ENCODE assay signal across 8 cellular contexts in the genomic region with DNA sequence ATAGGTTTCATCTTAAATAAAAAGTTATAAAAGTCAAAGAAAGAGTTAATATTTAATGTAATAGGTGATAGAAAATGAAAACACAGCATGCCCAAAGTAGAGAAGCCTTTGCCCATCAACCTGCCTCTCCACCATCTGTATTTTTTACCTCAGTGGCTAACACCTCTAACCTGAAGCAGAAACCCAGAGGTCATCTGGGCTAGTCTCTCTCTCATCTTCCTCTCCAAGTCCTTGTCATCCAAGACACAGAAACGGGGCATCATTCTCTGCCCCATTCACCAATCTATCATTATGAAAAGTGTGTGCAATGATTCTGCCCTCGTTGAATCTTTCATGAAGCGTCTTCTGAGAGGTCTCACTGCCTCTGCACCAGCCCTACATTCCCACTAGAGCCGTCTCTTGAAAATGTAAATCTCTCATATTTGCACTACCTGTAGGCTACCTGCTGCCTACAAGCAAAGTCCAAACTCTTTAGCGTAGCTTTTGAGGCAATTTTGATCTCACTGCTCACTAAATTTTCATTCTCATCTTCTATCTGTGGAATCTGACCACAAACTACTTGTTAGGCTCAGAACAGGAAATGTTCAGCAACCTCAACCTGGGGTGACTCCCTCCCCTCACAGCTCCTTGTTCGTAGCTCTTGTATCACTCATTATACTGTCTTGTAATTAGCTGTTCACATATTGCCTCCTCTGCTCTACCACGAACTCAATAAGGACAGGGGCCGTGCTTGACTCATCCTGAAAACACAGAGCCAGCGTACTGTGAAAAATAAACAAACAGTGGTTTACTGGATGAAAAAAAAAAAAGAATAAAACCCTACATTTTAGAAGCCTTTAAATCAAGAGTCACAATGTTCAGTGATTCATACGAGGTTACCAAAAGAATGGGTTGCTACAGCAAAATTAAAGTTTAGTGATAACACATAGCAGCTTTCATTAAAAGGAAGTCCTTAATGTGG.
DNase-seq lines count a peak whose midpoint lies in the region; ATAC-seq, FAIRE-seq and TF ChIP-seq lines count a peak whose summit lies in the region.

No MANE protein-coding gene starts in this region.

- no peak overlapping the region for H4K91ac ChIP-seq in H1 (replicated peaks; ENCODE audit: insufficient read length, low read length)

- ATAC-seq in GM18508 (IDR thresholded peaks at IDR 0.05; ENCODE audit: insufficient read depth, unreplicated experiment) (peak; percentile 93), HG02840 (IDR thresholded peaks at IDR 0.05; ENCODE audit: low FRiP score, unreplicated experiment) (peak; percentile 90)

- H3K18ac ChIP-seq in H1 (ENCODE audit: extremely low read depth, low read length): no peak overlapping the region

- H3K4ac ChIP-seq in H1 (replicated peaks; ENCODE audit: insufficient read length, low read depth, low read length): no peak overlapping the region

- no peak overlapping the region for H2BK120ac ChIP-seq in H1 (replicated peaks; ENCODE audit: low read depth, low read length)

- H3K79me2 ChIP-seq in H1 (ENCODE audit: control insufficient read depth in 1 of 2, insufficient read depth in 2 of 2, low read length in 2 of 2): no peaks in the 10 kb centered on the region

- H2BK12ac ChIP-seq in H1 (ENCODE audit: low read depth, low read length): no peak overlapping the region

- H2BK20ac ChIP-seq in H1 (ENCODE audit: low read length): no peak overlapping the region

- H3K56ac ChIP-seq in H1 (replicated peaks; ENCODE audit: insufficient read length, low read depth, low read length): no peak overlapping the region

- H3K9me3 ChIP-seq in H1 (ENCODE audit: insufficient read depth in 2 of 2, low read depth in 1 of 2, low read length in 1 of 2): peaks cover 3 to 6% of the 10 kb centered on the region in 2 experiments; a peak in 3 of 4 replicates

- 0 out of 2 replicates have a peak overlapping the region, but pooled peaks have one; percentile 58 for H2AFZ ChIP-seq in H1 (ENCODE audit: low read length)

- no peak overlapping the region for H2BK15ac ChIP-seq in H1 (ENCODE audit: low read length)

- H3K4me3 ChIP-seq in H1 (ENCODE audit: extremely low read depth in 1 of 4, insufficient read depth in 2 of 4, low read depth in 3 of 4, low read length in 4 of 4): no peak overlapping the region

- no peaks in the 10 kb centered on the region for H3K36me3 ChIP-seq in H1 (ENCODE audit: control insufficient read depth in 2 of 4, insufficient read depth in 4 of 4, low read length in 3 of 4)

- WGBS in H1 (ENCODE audit: extremely low coverage in 1 of 2, insufficient coverage in 1 of 2, insufficient read length in 1 of 2, insufficient replicate concordance in 2 of 2, low coverage in 1 of 2, low lambda C conversion rate in 2 of 2, missing lambda C conversion rate in 1 of 2), 2 experiments: 96% methylated on average over 10 of the region's 10 CpGs; no CpG with 5 or more reads in 1 of the 2 experiments

- no peak for FAIRE-seq in H1 (lab: Jason Lieb, UNC)

- POLR2A ChIA-PET in H1 (lab: Charles Lee; ENCODE audit: partially characterized antibody): interaction anchor here (0.6 kb wide), 1 partner anchor 193 kb away, joined by 3 read pairs; no protein-coding TSS in a partner anchor

- no peak overlapping the region for H4K8ac ChIP-seq in H1 (ENCODE audit: extremely low read depth, insufficient read depth, low read length)

- H4K5ac ChIP-seq in H1 (ENCODE audit: insufficient read length, low read depth, low read length): no peak overlapping the region

- H3K14ac ChIP-seq in H1 (ENCODE audit: insufficient read length): no peak overlapping the region

- H3K4me1 ChIP-seq in H1 (replicated peaks in 1 of 4; ENCODE audit: control insufficient read depth in 3 of 4, insufficient read depth in 4 of 4, low read length in 3 of 4): 0 out of 7 replicates have a peak, but pooled peaks cover 0 to 3% (median 0%) of the 10 kb centered on the region in 4 experiments

- no peak overlapping the region for H3K23ac ChIP-seq in H1 (ENCODE audit: insufficient read length)

- DNase-seq in T-helper 9 cell: peak; percentile 33
- no peak for DNase-seq in H1 (ENCODE audit: low read depth in 1 of 2, low spot score in 2 of 2)
- no peak for DNase-seq in SIG-M5 (lab: John Stamatoyannopoulos, UW)
- DNase-seq in anterior cingulate cortex (lab: John Stamatoyannopoulos, UW): no peak
- no peak for DNase-seq in GF-D8 (lab: John Stamatoyannopoulos, UW)
- DNase-seq in HUDEP-2 (lab: John Stamatoyannopoulos, UW; ENCODE audit: unreplicated experiment in 76 of 76): no peak

- H3K4me2 ChIP-seq in H1 (ENCODE audit: insufficient read depth in 1 of 2, low read depth in 2 of 2, low read length in 2 of 2): no peak overlapping the region

- no peak for TF ChIP-seq EP300 in H1 (IDR thresholded peaks at IDR 0.05; ENCODE audit: borderline replicate concordance in 1 of 2, low read depth in 2 of 2, low read length in 2 of 2)

- no peak for TF ChIP-seq CTCF in H1 (IDR thresholded peaks at IDR 0.05; ENCODE audit: control extremely low read depth in 1 of 3, insufficient read depth in 1 of 3, low read depth in 1 of 3, low read length in 3 of 3)

- no peak overlapping the region for H2BK5ac ChIP-seq in H1 (ENCODE audit: low read depth, low read length)

- H3K79me1 ChIP-seq in H1 (ENCODE audit: low read depth, low read length): no peaks in the 10 kb centered on the region

- H2AK5ac ChIP-seq in H1 (ENCODE audit: low read depth, low read length): no peak overlapping the region

- TF ChIP-seq POLR2A in H1 (IDR thresholded peaks at IDR 0.05; ENCODE audit: control extremely low read depth in 1 of 2, low read depth in 2 of 2, low read length in 2 of 2): no peak

- H3K23me2 ChIP-seq in H1 (ENCODE audit: low read depth, low read length): no peaks in the 10 kb centered on the region

- CTCF ChIA-PET in H1 (lab: Charles Lee; ENCODE audit: partially characterized antibody): interaction anchor here (0.6 kb wide), 1 partner anchor 94 kb away, joined by 3 read pairs; no protein-coding TSS in a partner anchor

- no peak for TF ChIP-seq RAD21 in H1 (IDR thresholded peaks at IDR 0.05 in 1 of 2, conservative IDR thresholded peaks at IDR 0.05 in 1 of 2; ENCODE audit: low read depth in 2 of 2, low read length in 2 of 2)

- H3K27me3 ChIP-seq in H1 (replicated peaks in 1 of 4; ENCODE audit: control insufficient read depth in 3 of 4, extremely low read depth in 1 of 4, insufficient read depth in 3 of 4, low read length in 3 of 4): no peaks in the 10 kb centered on the region

- H3K9ac ChIP-seq in H1 (replicated peaks in 1 of 4; ENCODE audit: extremely low read depth in 1 of 4, low read depth in 3 of 4, low read length in 3 of 4): no peak overlapping the region

- H4K20me1 ChIP-seq in H1 (replicated peaks in 1 of 2; ENCODE audit: control insufficient read depth in 1 of 2, insufficient read depth in 2 of 2, low read length in 2 of 2): no peaks in the 10 kb centered on the region

- no peak overlapping the region for H3K27ac ChIP-seq in H1 (ENCODE audit: low read depth, low read length)

TF ChIP-seq in H1, 55 proteins besides CTCF, POLR2A, EP300 and RAD21:
- TF ChIP-seq GTF2F1 (IDR thresholded peaks at IDR 0.05; ENCODE audit: borderline replicate concordance, low read depth, low read length) (no peak), KDM5A (IDR thresholded peaks at IDR 0.05; ENCODE audit: low read length) (no peak)
- TF ChIP-seq, protein P1, sequence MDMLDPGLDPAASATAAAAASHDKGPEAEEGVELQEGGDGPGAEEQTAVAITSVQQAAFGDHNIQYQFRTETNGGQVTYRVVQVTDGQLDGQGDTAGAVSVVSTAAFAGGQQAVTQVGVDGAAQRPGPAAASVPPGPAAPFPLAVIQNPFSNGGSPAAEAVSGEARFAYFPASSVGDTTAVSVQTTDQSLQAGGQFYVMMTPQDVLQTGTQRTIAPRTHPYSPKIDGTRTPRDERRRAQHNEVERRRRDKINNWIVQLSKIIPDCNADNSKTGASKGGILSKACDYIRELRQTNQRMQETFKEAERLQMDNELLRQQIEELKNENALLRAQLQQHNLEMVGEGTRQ (IDR thresholded peaks at IDR 0.05; ENCODE audit: low read length): no peak
TF ChIP-seq in H1: peak in this region for 0.
